Comparison of ENCODE assay signal across 1 cellular context in the genomic region with DNA sequence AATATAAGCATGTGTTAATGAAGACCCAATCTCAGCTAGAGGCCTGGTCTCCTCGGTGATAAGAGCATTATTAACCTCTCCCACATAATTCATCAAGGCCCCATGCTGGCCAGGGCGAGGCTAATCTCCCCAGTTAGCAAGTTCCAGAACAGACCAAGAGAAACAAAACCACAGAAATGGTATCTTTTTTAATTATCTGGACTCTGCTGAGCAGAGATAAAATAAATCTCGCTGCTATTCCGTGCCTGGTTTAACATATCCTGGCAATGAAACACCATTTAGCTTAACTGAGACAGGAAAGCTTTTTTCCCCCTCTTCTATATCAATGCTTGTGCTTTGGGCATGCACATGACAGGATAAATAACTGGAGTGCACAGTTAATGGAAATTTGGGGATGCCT.
TF ChIP-seq lines count a peak whose summit lies in the region.

No MANE protein-coding gene starts in this region.

TF ChIP-seq in SK-N-SH, 30 proteins besides CTCF, POLR2A, EP300 and RAD21 (continued from another document):
- peak; percentile 71 for TF ChIP-seq FOXJ3 (CRISPR knock-in tag; IDR thresholded peaks at IDR 0.05)
- no peak for TF ChIP-seq YY1 (IDR thresholded peaks at IDR 0.05; ENCODE audit: low read depth)
- TF ChIP-seq ELF1 (IDR thresholded peaks at IDR 0.05), result no peak
- no peak for TF ChIP-seq FOSL2 (IDR thresholded peaks at IDR 0.05; ENCODE audit: borderline replicate concordance, low read depth)
- peak; percentile 88 for TF ChIP-seq GATA2 (CRISPR knock-in tag; IDR thresholded peaks at IDR 0.05)
- TF ChIP-seq, protein P1, sequence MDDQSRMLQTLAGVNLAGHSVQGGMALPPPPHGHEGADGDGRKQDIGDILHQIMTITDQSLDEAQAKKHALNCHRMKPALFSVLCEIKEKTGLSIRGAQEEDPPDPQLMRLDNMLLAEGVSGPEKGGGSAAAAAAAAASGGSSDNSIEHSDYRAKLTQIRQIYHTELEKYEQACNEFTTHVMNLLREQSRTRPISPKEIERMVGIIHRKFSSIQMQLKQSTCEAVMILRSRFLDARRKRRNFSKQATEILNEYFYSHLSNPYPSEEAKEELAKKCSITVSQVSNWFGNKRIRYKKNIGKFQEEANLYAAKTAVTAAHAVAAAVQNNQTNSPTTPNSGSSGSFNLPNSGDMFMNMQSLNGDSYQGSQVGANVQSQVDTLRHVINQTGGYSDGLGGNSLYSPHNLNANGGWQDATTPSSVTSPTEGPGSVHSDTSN (IDR thresholded peaks at IDR 0.05), result no peak
- TF ChIP-seq, protein P2, sequence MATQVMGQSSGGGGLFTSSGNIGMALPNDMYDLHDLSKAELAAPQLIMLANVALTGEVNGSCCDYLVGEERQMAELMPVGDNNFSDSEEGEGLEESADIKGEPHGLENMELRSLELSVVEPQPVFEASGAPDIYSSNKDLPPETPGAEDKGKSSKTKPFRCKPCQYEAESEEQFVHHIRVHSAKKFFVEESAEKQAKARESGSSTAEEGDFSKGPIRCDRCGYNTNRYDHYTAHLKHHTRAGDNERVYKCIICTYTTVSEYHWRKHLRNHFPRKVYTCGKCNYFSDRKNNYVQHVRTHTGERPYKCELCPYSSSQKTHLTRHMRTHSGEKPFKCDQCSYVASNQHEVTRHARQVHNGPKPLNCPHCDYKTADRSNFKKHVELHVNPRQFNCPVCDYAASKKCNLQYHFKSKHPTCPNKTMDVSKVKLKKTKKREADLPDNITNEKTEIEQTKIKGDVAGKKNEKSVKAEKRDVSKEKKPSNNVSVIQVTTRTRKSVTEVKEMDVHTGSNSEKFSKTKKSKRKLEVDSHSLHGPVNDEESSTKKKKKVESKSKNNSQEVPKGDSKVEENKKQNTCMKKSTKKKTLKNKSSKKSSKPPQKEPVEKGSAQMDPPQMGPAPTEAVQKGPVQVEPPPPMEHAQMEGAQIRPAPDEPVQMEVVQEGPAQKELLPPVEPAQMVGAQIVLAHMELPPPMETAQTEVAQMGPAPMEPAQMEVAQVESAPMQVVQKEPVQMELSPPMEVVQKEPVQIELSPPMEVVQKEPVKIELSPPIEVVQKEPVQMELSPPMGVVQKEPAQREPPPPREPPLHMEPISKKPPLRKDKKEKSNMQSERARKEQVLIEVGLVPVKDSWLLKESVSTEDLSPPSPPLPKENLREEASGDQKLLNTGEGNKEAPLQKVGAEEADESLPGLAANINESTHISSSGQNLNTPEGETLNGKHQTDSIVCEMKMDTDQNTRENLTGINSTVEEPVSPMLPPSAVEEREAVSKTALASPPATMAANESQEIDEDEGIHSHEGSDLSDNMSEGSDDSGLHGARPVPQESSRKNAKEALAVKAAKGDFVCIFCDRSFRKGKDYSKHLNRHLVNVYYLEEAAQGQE (IDR thresholded peaks at IDR 0.05; ENCODE audit: low read depth, low read length), result no peak
- TF ChIP-seq CHD2 (IDR thresholded peaks at IDR 0.05; ENCODE audit: low read length, partially characterized antibody), result no peak
